Comparison of ENCODE assay signal across 15 cellular contexts in genomic region chr2:71559080-71559827, GRCh38.
DNase-seq lines count a peak whose midpoint lies in the region; ATAC-seq, FAIRE-seq and TF ChIP-seq lines count a peak whose summit lies in the region.
"Had no signal": no experiment of that assay in that cellular context is flagged by ENCODE, and none has a peak within 500 bp of the region (broad histone marks: within the 10 kb centered on the region; RNA-seq: fewer than 3 reads in every experiment).

No MANE protein-coding gene starts in this region.

- H3K36me3 ChIP-seq in BLaER1 (no peaks in the 10 kb centered on the region), bronchial epithelial cell (ENCODE audit: control insufficient read depth, insufficient read depth, low read length) (no peaks in the 10 kb centered on the region)

- peaks cover 11 to 22% of the 10 kb centered on the region in 2 experiments; a peak in 3 of 4 replicates for H3K4me1 Mint-ChIP-seq in H9
- peaks cover 59% of the 10 kb centered on the region for H3K4me1 Mint-ChIP-seq in mesothelial cell of epicardium

- H3K27me3 Mint-ChIP-seq in H9 (ENCODE audit: low read depth), result peaks cover 2% of the 10 kb centered on the region; the same call in 1 of the 2 replicates
- H3K27me3 Mint-ChIP-seq in mesothelial cell of epicardium (ENCODE audit: low read depth), result no peaks in the 10 kb centered on the region
- H3K27me3 Mint-ChIP-seq: CD4-positive, alpha-beta T cell had no signal

- H3K4me1 ChIP-seq in BLaER1, result peaks cover 55% of the 10 kb centered on the region
- no peaks in the 10 kb centered on the region for H3K4me1 ChIP-seq in H9 (ENCODE audit: insufficient read depth, low read length)

- whole genome bisulfite sequencing in H9 (ENCODE audit: extremely low coverage, insufficient read length, low lambda C conversion rate), result no CpG with 5 or more reads among the region's 15 CpGs

- H3K9me3 ChIP-seq in BLaER1, result no peaks in the 10 kb centered on the region
- H3K9me3 ChIP-seq in H9 (ENCODE audit: control insufficient read depth, low read depth, low read length), result no peaks in the 10 kb centered on the region

- H2BK20ac ChIP-seq in H9 (ENCODE audit: low read depth, low read length, poor library complexity, severe bottlenecking), result no peak overlapping the region

- H3K27ac Mint-ChIP-seq in H9 (peak overlapping the region; percentile 62 to 89 (median 81); a peak in 6 of 7 replicates), mesothelial cell of epicardium (peak overlapping the region; percentile 81)
- H3K27ac Mint-ChIP-seq: CD4-positive, alpha-beta T cell had no signal

- ATAC-seq in HG03354 (IDR thresholded peaks at IDR 0.05; ENCODE audit: poor library complexity, severe bottlenecking, unreplicated experiment), result no peak
- ATAC-seq in GM19395 (IDR thresholded peaks at IDR 0.05; ENCODE audit: unreplicated experiment), result no peak

- H2BK120ac ChIP-seq in H9 (ENCODE audit: low read depth, low read length, poor library complexity, severe bottlenecking), result no peak overlapping the region

- H3K9me3 Mint-ChIP-seq in H9 (no peaks in the 10 kb centered on the region), mesothelial cell of epicardium (no peaks in the 10 kb centered on the region)
- H3K9me3 Mint-ChIP-seq: CD4-positive, alpha-beta T cell had no signal

- no peak overlapping the region for H3K23ac ChIP-seq in H9 (ENCODE audit: insufficient read length, low read depth, low read length)

- H3K79me2 ChIP-seq in H9 (ENCODE audit: insufficient read depth, low read length), result no peaks in the 10 kb centered on the region

- no peak overlapping the region for H3T11ph ChIP-seq in H9 (ENCODE audit: low read length)

- H2BK15ac ChIP-seq in H9 (ENCODE audit: low read depth, low read length), result no peak overlapping the region

- no peak overlapping the region for H2AK5ac ChIP-seq in H9 (ENCODE audit: insufficient read length, low read length)

- no peak overlapping the region for H3K4ac ChIP-seq in H9 (ENCODE audit: low read depth, low read length)

- H2BK12ac ChIP-seq in H9 (ENCODE audit: insufficient read length, low read depth, low read length), result no peak overlapping the region

- H3K4me2 ChIP-seq in BLaER1, result 0 out of 2 replicates have a peak overlapping the region, but pooled peaks have one; percentile 13
- no peak overlapping the region for H3K4me2 ChIP-seq in H9 (ENCODE audit: insufficient read depth, insufficient read length, low read length)
- H3K4me2 ChIP-seq: PC-9 had no signal

- peaks cover 0 to 4% (median 0%) of the 10 kb centered on the region in 3 experiments; a peak in 2 of 7 replicates for H3K36me3 Mint-ChIP-seq in H9 (ENCODE audit: insufficient read depth in 1 of 3, low read depth in 3 of 3)
- no peaks in the 10 kb centered on the region for H3K36me3 Mint-ChIP-seq in mesothelial cell of epicardium

- FAIRE-seq in bronchial epithelial cell (lab: Jason Lieb, UNC), result peak; percentile 55

- no peak overlapping the region for H2AFZ ChIP-seq in H9 (ENCODE audit: low read length)
- H2AFZ ChIP-seq: PC-9 had no signal

- H4K20me1 ChIP-seq in BLaER1, result no peaks in the 10 kb centered on the region
- H4K20me1 ChIP-seq in H9 (ENCODE audit: control insufficient read depth, insufficient read depth, insufficient read length), result no peaks in the 10 kb centered on the region

- H3K56ac ChIP-seq in H9 (ENCODE audit: insufficient read length, low read depth, low read length), result no peak overlapping the region

- no peak overlapping the region for H2BK5ac ChIP-seq in H9 (ENCODE audit: insufficient read length, low read length)

- no peak overlapping the region for H3K4me3 ChIP-seq in BLaER1
- H3K4me3 ChIP-seq in bronchial epithelial cell (ENCODE audit: low read depth, low read length), result no peak overlapping the region
- H3K4me3 ChIP-seq: PC-9 had no signal

- H4K8ac ChIP-seq in H9 (replicated peaks; ENCODE audit: insufficient read length, low read depth, low read length), result no peak overlapping the region

- no peak overlapping the region for H4K91ac ChIP-seq in H9 (ENCODE audit: insufficient read length, low read depth, low read length)

- no peaks in the 10 kb centered on the region for H3K79me1 ChIP-seq in H9 (ENCODE audit: insufficient read depth, low read depth, low read length, poor library complexity, severe bottlenecking)

- H3K18ac ChIP-seq in H9 (ENCODE audit: insufficient read length, low read depth, low read length), result no peak overlapping the region

- H3K27me3 ChIP-seq in BLaER1 (no peaks in the 10 kb centered on the region), H9 (ENCODE audit: insufficient read depth, low read length) (no peaks in the 10 kb centered on the region), bronchial epithelial cell (ENCODE audit: control insufficient read depth, insufficient read depth, low read length) (no peaks in the 10 kb centered on the region)

- DNase-seq in H9 (no peak), bronchial epithelial cell (ENCODE audit: low read depth) (no peak), mesothelial cell of epicardium (ENCODE audit: low spot score in 2 of 2, unreplicated experiment in 2 of 2) (no peak), NCI-H1694 (lab: John Stamatoyannopoulos, UW) (no peak), C1 segment of cervical spinal cord (lab: John Stamatoyannopoulos, UW) (no peak)
- DNase-seq: AML-193; CD4-positive, alpha-beta T cell; DMS53; NCI-H1105 treated with DMSO at 0.1 percent for 48 hours; NCI-H1930; NCI-H82; PC-9 had no signal

- no peak overlapping the region; the same call in 1 of the 2 replicates for H3K14ac ChIP-seq in H9 (ENCODE audit: insufficient read depth, low read length)

- H3K27ac ChIP-seq in BLaER1 (peak overlapping the region; percentile 7; the same call in 1 of the 2 replicates), H9 (ENCODE audit: insufficient read length, low read depth, low read length) (no peak overlapping the region)
- H3K27ac ChIP-seq: PC-9 had no signal

- no peak overlapping the region for H3K9ac ChIP-seq in BLaER1
- no peak overlapping the region for H3K9ac ChIP-seq in H9 (ENCODE audit: extremely low read depth, insufficient read length, low read length)

- H4K5ac ChIP-seq in H9 (ENCODE audit: insufficient read length, low read depth, low read length), result no peak overlapping the region

- TF ChIP-seq CTCF in H9 (conservative IDR thresholded peaks at IDR 0.05), result no peak
- no peak for TF ChIP-seq CTCF in bronchial epithelial cell (IDR thresholded peaks at IDR 0.05; ENCODE audit: insufficient read depth, low read length, severe bottlenecking)
- TF ChIP-seq CTCF in mesothelial cell of epicardium (IDR thresholded peaks at IDR 0.05; ENCODE audit: unreplicated experiment), result no peak

- H3K4me3 Mint-ChIP-seq in H9 (peak overlapping the region in 1 of 2 experiments; percentile 30; a peak in 2 of 5 replicates), mesothelial cell of epicardium (no peak overlapping the region)
- H3K4me3 Mint-ChIP-seq: CD4-positive, alpha-beta T cell had no signal

- H3K23me2 ChIP-seq in H9 (ENCODE audit: insufficient read length, low read depth, low read length, poor library complexity, severe bottlenecking), result no peaks in the 10 kb centered on the region
